ENCODE assay signal across 1 cellular context in the genomic region with DNA sequence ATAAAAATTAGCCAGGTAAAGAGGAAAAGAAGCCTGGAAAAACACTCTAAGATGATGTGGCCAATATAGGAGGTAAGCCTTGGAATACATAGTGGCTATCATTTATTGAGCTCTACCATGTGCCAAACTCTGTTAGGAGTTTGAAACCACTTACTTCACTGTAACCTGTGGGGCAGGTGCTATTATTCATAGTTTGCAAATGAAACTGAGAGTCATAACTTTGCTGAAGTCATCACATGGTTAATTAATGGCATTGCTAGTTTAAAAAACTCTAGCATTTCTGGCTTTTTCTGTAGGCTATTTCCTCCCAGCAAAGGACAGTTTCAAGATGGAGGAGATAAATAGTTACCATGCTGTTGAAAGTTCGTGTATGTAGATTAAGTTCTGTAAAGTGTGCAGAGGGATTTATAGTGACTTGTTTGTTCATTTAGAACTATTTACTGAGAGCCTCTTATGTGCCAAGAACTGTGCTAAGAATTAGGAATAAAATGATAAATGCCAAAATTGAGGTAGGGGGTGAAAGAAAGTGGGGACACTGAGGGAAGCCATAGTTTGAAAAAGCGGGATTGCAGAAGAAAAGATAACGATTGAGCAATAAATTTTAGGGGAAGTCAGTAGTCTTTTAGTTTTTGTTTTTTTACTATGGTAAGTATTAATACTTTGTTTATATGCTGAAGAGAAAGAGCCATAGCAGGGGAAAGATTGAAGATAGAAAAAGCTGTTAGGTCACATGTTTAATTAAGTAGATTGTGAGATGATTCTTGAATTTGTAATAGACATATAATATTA.
TF ChIP-seq lines count a peak whose summit lies in the region.

No MANE protein-coding gene starts in this region.

TF ChIP-seq in GM12878, 131 proteins besides CTCF, POLR2A, EP300 and RAD21 (continued from another document):
- TF ChIP-seq MLLT1 (IDR thresholded peaks at IDR 0.05) (no peak), RAD51 (IDR thresholded peaks at IDR 0.05) (peak; percentile 27; the same call in 1 of the 2 replicates), BCL11A (IDR thresholded peaks at IDR 0.05; ENCODE audit: low read depth, low read length) (peak; percentile 39; the same call in 1 of the 2 replicates)
- TF ChIP-seq, protein P1, sequence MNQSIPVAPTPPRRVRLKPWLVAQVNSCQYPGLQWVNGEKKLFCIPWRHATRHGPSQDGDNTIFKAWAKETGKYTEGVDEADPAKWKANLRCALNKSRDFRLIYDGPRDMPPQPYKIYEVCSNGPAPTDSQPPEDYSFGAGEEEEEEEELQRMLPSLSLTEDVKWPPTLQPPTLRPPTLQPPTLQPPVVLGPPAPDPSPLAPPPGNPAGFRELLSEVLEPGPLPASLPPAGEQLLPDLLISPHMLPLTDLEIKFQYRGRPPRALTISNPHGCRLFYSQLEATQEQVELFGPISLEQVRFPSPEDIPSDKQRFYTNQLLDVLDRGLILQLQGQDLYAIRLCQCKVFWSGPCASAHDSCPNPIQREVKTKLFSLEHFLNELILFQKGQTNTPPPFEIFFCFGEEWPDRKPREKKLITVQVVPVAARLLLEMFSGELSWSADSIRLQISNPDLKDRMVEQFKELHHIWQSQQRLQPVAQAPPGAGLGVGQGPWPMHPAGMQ (IDR thresholded peaks at IDR 0.05; ENCODE audit: borderline replicate concordance), result no peak
